In the genomic region with DNA sequence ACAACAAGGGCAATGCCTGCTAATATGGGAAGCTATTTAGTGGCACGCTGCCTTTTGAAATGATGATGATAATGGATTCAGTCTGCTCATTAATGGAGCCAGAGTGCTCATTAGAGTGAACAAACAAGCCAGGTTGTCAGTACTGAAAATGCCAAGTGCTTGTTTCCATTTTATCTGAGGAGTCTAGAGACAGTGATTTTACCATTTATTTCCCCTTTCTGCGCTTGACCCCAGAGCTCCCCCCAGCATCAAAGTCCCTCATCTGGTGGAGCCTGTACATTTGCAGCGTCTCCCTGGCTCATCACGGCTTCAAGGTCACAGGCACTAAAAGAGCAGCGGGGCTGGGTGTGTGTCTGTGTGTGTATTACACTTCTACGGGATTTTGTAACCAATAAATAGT, we compare ENCODE assay signal across 8 cellular contexts.
A peak's percentile ranks its signal among the peaks of the same experiment; 100 is the strongest.
DNase-seq lines count a peak whose midpoint lies in the region; ATAC-seq and TF ChIP-seq lines count a peak whose summit lies in the region.

No MANE protein-coding gene starts in this region.

- CTCF ChIA-PET in Caco-2 (lab: Charles Lee), result interaction anchor here (0.9 kb wide), 1 partner anchor 375 kb away, joined by 4 read pairs; no protein-coding TSS in a partner anchor

- H3K4me1 ChIP-seq in Caco-2 (no peaks in the 10 kb centered on the region), ectodermal cell (ENCODE audit: control insufficient read depth, insufficient read depth, low read length) (no peaks in the 10 kb centered on the region)

- BruUV-seq in Caco-2 (replicated peaks; lab: Mats Ljungman, UMichigan), result no TSS peak

- ATAC-seq in HG03196 (IDR thresholded peaks at IDR 0.05; ENCODE audit: unreplicated experiment), result no peak

- H3K27ac ChIP-seq in ectodermal cell (ENCODE audit: insufficient read depth, low read depth, low read length, poor library complexity, severe bottlenecking), result no peak overlapping the region

- TF ChIP-seq CTCF in Caco-2 (IDR thresholded peaks at IDR 0.05; ENCODE audit: insufficient read depth in 1 of 2, low read depth in 1 of 2, low read length in 1 of 2, severe bottlenecking in 1 of 2, unreplicated experiment in 1 of 2) (no peak), neural crest cell (conservative IDR thresholded peaks at IDR 0.05) (no peak)

- H3K36me3 ChIP-seq in Caco-2 (ENCODE audit: control insufficient read depth, insufficient read depth, low read length), result no peaks in the 10 kb centered on the region
- H3K36me3 ChIP-seq in ectodermal cell (ENCODE audit: control insufficient read depth, insufficient read depth, low read length), result no peaks in the 10 kb centered on the region

- H3K9me3 Mint-ChIP-seq in Caco-2 (ENCODE audit: unreplicated experiment), result peaks cover 10% of the 10 kb centered on the region
- no peaks in the 10 kb centered on the region for H3K9me3 Mint-ChIP-seq in neural crest cell

- no peak for DNase-seq in Caco-2
- DNase-seq in NCI-H1417 treated with DMSO at 0.1 percent for 48 hours (lab: John Stamatoyannopoulos, UW), result peak; percentile 87
- DNase-seq in neural crest cell (ENCODE audit: low read depth, low spot score), result no peak
- no peak for DNase-seq in epidermal melanocyte (ENCODE audit: insufficient read length, low spot score)
- DNase-seq in SIG-M5 treated with dmso at 0.1 percent for 504 hours (lab: John Stamatoyannopoulos, UW; ENCODE audit: unreplicated experiment), result no peak
- DNase-seq in Kasumi-1 (lab: John Stamatoyannopoulos, UW), result no peak

- H3K9me3 ChIP-seq in Caco-2, result no peaks in the 10 kb centered on the region
- no peaks in the 10 kb centered on the region for H3K9me3 ChIP-seq in ectodermal cell (ENCODE audit: control insufficient read depth, low read length)

- POLR2A ChIA-PET in Caco-2 (lab: Charles Lee), result no interaction called here

- intact Hi-C loops in Caco-2 (cut with micrococcal nuclease; ENCODE audit: unreplicated experiment), result loop anchor here (1.0 to 10.0 kb wide), 2 partner anchors 120 to 612 kb away; no protein-coding TSS in a partner anchor

- H3K27me3 Mint-ChIP-seq in Caco-2 (ENCODE audit: insufficient read depth, unreplicated experiment), result peaks cover 22% of the 10 kb centered on the region
- H3K27me3 Mint-ChIP-seq in neural crest cell (ENCODE audit: low read depth), result peaks cover 41% of the 10 kb centered on the region

- peak overlapping the region; percentile 58 for H3K4me3 Mint-ChIP-seq in Caco-2 (ENCODE audit: unreplicated experiment)
- peak overlapping the region; percentile 87 for H3K4me3 Mint-ChIP-seq in neural crest cell

- H3K27me3 ChIP-seq in Caco-2 (replicated peaks; ENCODE audit: control insufficient read depth, insufficient read depth, low read length) (no peaks in the 10 kb centered on the region), ectodermal cell (ENCODE audit: control insufficient read depth, insufficient read depth, low read length, poor library complexity, severe bottlenecking) (peaks cover 26% of the 10 kb centered on the region)

- H3K4me1 Mint-ChIP-seq in Caco-2 (ENCODE audit: low read depth, unreplicated experiment) (peaks cover 6% of the 10 kb centered on the region), neural crest cell (peaks cover 19% of the 10 kb centered on the region)

- H3K36me3 Mint-ChIP-seq in Caco-2 (ENCODE audit: insufficient read depth, unreplicated experiment) (no peaks in the 10 kb centered on the region), neural crest cell (ENCODE audit: low read depth) (no peaks in the 10 kb centered on the region)

- 7 to 8% methylated on average over 6 of the region's 6 CpGs for WGBS in ectodermal cell, 2 experiments

- H3K27ac Mint-ChIP-seq in Caco-2 (ENCODE audit: unreplicated experiment) (no peak overlapping the region), neural crest cell (ENCODE audit: unreplicated experiment) (no peak overlapping the region)

- H3K4me3 ChIP-seq in Caco-2 (ENCODE audit: low read depth, low read length) (no peak overlapping the region), ectodermal cell (ENCODE audit: insufficient read depth, low read depth, low read length) (peak overlapping the region; percentile 39)
